Comparison of ENCODE assay signal across 1 cellular context in genomic region chr1:27574001-27574781, GRCh38.
TF ChIP-seq lines count a peak whose summit lies in the region.

No MANE protein-coding gene starts in this region.

TF ChIP-seq in HepG2, 621 proteins besides CTCF, POLR2A, EP300 and RAD21 (continued from another document and continues in another):
- TF ChIP-seq ZNF318 (CRISPR knock-in tag; IDR thresholded peaks at IDR 0.05) (0 out of 2 replicates have a peak, but pooled peaks have one; percentile 26), HOXA3 (CRISPR knock-in tag; IDR thresholded peaks at IDR 0.05) (peak; percentile 57), ZZZ3 (CRISPR knock-in tag; IDR thresholded peaks at IDR 0.05; ENCODE audit: borderline replicate concordance) (no peak), DPF2 (CRISPR knock-in tag; IDR thresholded peaks at IDR 0.05; ENCODE audit: borderline replicate concordance, low read depth) (peak; percentile 67), ZNF331 (CRISPR knock-in tag; IDR thresholded peaks at IDR 0.05) (peak; percentile 83), GMEB1 (CRISPR knock-in tag; IDR thresholded peaks at IDR 0.05; ENCODE audit: borderline replicate concordance) (peak; percentile 39; the same call in 1 of the 2 replicates), KDM6A (CRISPR knock-in tag; IDR thresholded peaks at IDR 0.05; ENCODE audit: low read depth) (peak; percentile 53; the same call in 1 of the 2 replicates), CSRNP2 (CRISPR knock-in tag; conservative IDR thresholded peaks at IDR 0.05; ENCODE audit: low read depth) (no peak), NCOA2 (CRISPR knock-in tag; IDR thresholded peaks at IDR 0.05) (peak; percentile 90), REPIN1 (CRISPR knock-in tag; IDR thresholded peaks at IDR 0.05; ENCODE audit: borderline replicate concordance, low read depth) (peak; percentile 86; the same call in 1 of the 2 replicates), TCF12 (IDR thresholded peaks at IDR 0.05) (no peak), TCF12 (CRISPR knock-in tag; IDR thresholded peaks at IDR 0.05) (no peak), KDM2A (CRISPR knock-in tag; IDR thresholded peaks at IDR 0.05; ENCODE audit: borderline replicate concordance, low read depth) (0 out of 2 replicates have a peak, but pooled peaks have one; percentile 25), TEAD3 (CRISPR knock-in tag; optimal IDR thresholded peaks at IDR 0.05; ENCODE audit: borderline replicate concordance) (peak; percentile 64), HMG20B (CRISPR knock-in tag; conservative IDR thresholded peaks at IDR 0.05) (peak; percentile 59; the same call in 1 of the 2 replicates), SOX5 (CRISPR knock-in tag; IDR thresholded peaks at IDR 0.05; ENCODE audit: borderline replicate concordance) (peak; percentile 90), POLR2AphosphoS2 (IDR thresholded peaks at IDR 0.05; ENCODE audit: low read depth, low read length) (no peak), ARNT2 (CRISPR knock-in tag; IDR thresholded peaks at IDR 0.05; ENCODE audit: low read depth) (0 out of 2 replicates have a peak, but pooled peaks have one; percentile 49), NONO (IDR thresholded peaks at IDR 0.05) (no peak), NONO (CRISPR knock-in tag; conservative IDR thresholded peaks at IDR 0.05) (peak; percentile 42; the same call in 1 of the 2 replicates), MEF2D (CRISPR knock-in tag; IDR thresholded peaks at IDR 0.05) (peak; percentile 73; the same call in 1 of the 2 replicates), CCAR2 (optimal IDR thresholded peaks at IDR 0.05; ENCODE audit: low read depth, low read length) (no peak), ZGPAT (CRISPR knock-in tag; IDR thresholded peaks at IDR 0.05) (no peak; the same call in 1 of the 2 replicates), ZBTB33 (CRISPR knock-in tag; IDR thresholded peaks at IDR 0.05) (peak; percentile 37; the same call in 1 of the 2 replicates), MNT (IDR thresholded peaks at IDR 0.05) (0 out of 2 replicates have a peak, but pooled peaks have one; percentile 25), ELF3 (CRISPR knock-in tag; IDR thresholded peaks at IDR 0.05) (peak; percentile 45; the same call in 1 of the 2 replicates), POGK (CRISPR knock-in tag; conservative IDR thresholded peaks at IDR 0.05) (peak; percentile 74; the same call in 1 of the 2 replicates), MAZ (IDR thresholded peaks at IDR 0.05; ENCODE audit: borderline replicate concordance, low read depth, low read length) (no peak), MAZ (CRISPR knock-in tag; IDR thresholded peaks at IDR 0.05; ENCODE audit: low read depth) (peak; percentile 49; the same call in 1 of the 2 replicates), HDAC6 (IDR thresholded peaks at IDR 0.05; ENCODE audit: low read depth, low read length) (no peak), CEBPB (IDR thresholded peaks at IDR 0.05; ENCODE audit: borderline replicate concordance, low read depth, low read length) (peak; percentile 76), GATAD2A (CRISPR knock-in tag; IDR thresholded peaks at IDR 0.05) (peak; percentile 90), ONECUT2 (CRISPR knock-in tag; IDR thresholded peaks at IDR 0.05) (peak; percentile 31; the same call in 1 of the 2 replicates), SSRP1 (CRISPR knock-in tag; IDR thresholded peaks at IDR 0.05) (peak; percentile 76; the same call in 1 of the 2 replicates), SOX6 (IDR thresholded peaks at IDR 0.05) (no peak), SOX6 (CRISPR knock-in tag; IDR thresholded peaks at IDR 0.05) (peak; percentile 88), ZMYM4 (CRISPR knock-in tag; IDR thresholded peaks at IDR 0.05) (0 out of 2 replicates have a peak, but pooled peaks have one; percentile 36), FOSL2 (CRISPR knock-in tag; IDR thresholded peaks at IDR 0.05) (peak; percentile 57; the same call in 1 of the 2 replicates), TBX3 (IDR thresholded peaks at IDR 0.05; ENCODE audit: borderline replicate concordance) (0 out of 2 replicates have a peak, but pooled peaks have one; percentile 41), CHD4 (IDR thresholded peaks at IDR 0.05; ENCODE audit: borderline replicate concordance, low read length) (0 out of 2 replicates have a peak, but pooled peaks have one; percentile 11), YY1 (IDR thresholded peaks at IDR 0.05; ENCODE audit: insufficient read depth, insufficient replicate concordance, low read depth, low read length) (no peak), TRIM22 (IDR thresholded peaks at IDR 0.05) (no peak), IRF2 (CRISPR knock-in tag; IDR thresholded peaks at IDR 0.05) (peak; percentile 68)
